2 cellular contexts compared by ENCODE assay signal in genomic region chr2:191789791-191790190, GRCh38.
TF ChIP-seq lines count a peak whose summit lies in the region.

No MANE protein-coding gene starts in this region.

TF ChIP-seq in SK-N-SH, 30 proteins besides CTCF, POLR2A, EP300 and RAD21:
- no peak for TF ChIP-seq NRF1 (IDR thresholded peaks at IDR 0.05; ENCODE audit: low read depth, low read length)
- TF ChIP-seq FOSL2 (IDR thresholded peaks at IDR 0.05; ENCODE audit: borderline replicate concordance, low read depth): peak; percentile 18; the same call in 1 of the 2 replicates
TF ChIP-seq in SK-N-SH: peak in this region for 1.

TF ChIP-seq in SK-N-SH treated with all-trans-retinoic acid at 6 μM for 48 hours, 23 proteins besides CTCF, POLR2A, EP300 and RAD21:
- TF ChIP-seq ZFP30 (CRISPR knock-in tag; IDR thresholded peaks at IDR 0.05) (no peak), CSDC2 (CRISPR knock-in tag; IDR thresholded peaks at IDR 0.05) (no peak), ZFP3 (CRISPR knock-in tag; IDR thresholded peaks at IDR 0.05) (no peak), GLIS3 (CRISPR knock-in tag; IDR thresholded peaks at IDR 0.05) (no peak), ZNF70 (CRISPR knock-in tag; IDR thresholded peaks at IDR 0.05) (no peak), RARB (CRISPR knock-in tag; IDR thresholded peaks at IDR 0.05) (no peak), TOX (CRISPR knock-in tag; IDR thresholded peaks at IDR 0.05; ENCODE audit: borderline replicate concordance) (no peak), OSR1 (CRISPR knock-in tag; IDR thresholded peaks at IDR 0.05) (no peak), ARNTL (CRISPR knock-in tag; IDR thresholded peaks at IDR 0.05; ENCODE audit: borderline replicate concordance, low read depth) (no peak), ZC3H10 (CRISPR knock-in tag; IDR thresholded peaks at IDR 0.05) (no peak), PPARA (CRISPR knock-in tag; IDR thresholded peaks at IDR 0.05; ENCODE audit: borderline replicate concordance) (no peak)
TF ChIP-seq in SK-N-SH treated with all-trans-retinoic acid at 6 μM for 48 hours: peak in this region for 0.
